Comparison of ENCODE assay signal across 8 cellular contexts in genomic region chr10:94613-95012, GRCh38. TPM values are rescaled to one million over a fixed set of nuclear protein-coding genes. Genes with fewer than 3 reads are reported as not detected.
"Had no signal": no experiment of that assay in that cellular context is flagged by ENCODE, and none has a peak within 500 bp of the region (broad histone marks: within the 10 kb centered on the region; RNA-seq: fewer than 3 reads in every experiment).

No MANE protein-coding gene starts in this region.

- H3K4me2 ChIP-seq: KMS-11 had no signal

- FAIRE-seq: HTR-8/SVneo had no signal

- DNase-seq: IMR-90, KBM-7, KG1 had no signal

- H3K9ac ChIP-seq: KMS-11 had no signal

- H3K27ac ChIP-seq: HL-60, KMS-11 had no signal

RNA-seq across cellular contexts. Expression of gene TUBB8, which starts 45.5 kb away (rescaled TPM):
- total RNA-seq: HT-29, HT1080, IMR-90 had no signal
